Comparison of ENCODE assay signal across 25 cellular contexts in the genomic region with DNA sequence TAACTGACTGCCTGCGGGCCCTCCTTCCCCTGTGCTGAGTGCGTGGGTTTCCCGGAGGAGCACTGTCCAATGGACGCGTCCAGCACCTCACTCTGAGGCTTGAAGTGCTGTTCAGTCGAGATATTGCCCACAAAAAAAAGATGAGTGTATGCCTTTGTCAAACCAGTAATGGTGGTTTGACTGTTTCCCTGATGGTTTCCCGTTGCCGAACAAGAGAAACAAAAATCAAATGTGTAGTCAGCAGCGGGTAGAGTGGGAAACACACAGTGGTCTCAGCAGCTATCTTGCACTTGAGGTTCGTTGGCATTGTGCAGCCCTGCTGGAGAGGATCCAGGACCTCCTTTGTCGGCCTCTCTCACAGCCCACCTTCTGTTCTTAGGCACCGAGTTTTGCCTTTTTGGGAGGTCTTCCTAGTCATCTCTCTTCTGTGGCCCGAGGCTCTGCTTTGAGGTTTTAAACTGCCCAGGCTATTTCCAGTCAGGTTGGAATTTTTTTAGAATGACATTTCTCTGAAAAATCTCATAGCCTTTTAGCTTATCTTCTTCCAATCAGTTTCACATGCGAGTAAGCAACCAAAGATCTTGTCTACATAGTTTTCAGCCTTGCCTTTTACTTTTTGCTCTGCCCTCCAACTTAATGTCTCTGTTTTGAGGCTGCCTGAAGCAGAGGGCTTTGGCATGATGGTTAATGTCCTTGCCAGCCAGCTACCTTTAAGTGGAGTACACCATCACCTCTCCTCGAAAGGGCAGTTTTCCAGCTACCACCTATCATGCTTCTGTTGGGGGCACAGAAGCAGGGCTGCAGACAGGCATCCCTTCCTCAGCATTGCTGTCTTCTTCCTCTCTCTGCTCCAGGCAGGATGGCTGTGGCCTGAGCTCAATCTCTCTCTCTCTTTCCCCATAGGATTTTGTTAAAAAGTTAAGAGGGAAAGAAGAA.
A peak's percentile ranks its signal among the peaks of the same experiment; 100 is the strongest.
DNase-seq lines count a peak whose midpoint lies in the region; ATAC-seq lines count a peak whose summit lies in the region.
"Had no signal": no experiment of that assay in that cellular context is flagged by ENCODE, and none has a peak within 500 bp of the region (broad histone marks: within the 10 kb centered on the region; RNA-seq: fewer than 3 reads in every experiment).

No MANE protein-coding gene starts in this region.

- DNase-seq in stimulated activated naive CD8-positive, alpha-beta T cell treated with anti-CD3 and anti-CD28 coated beads, Interleukin-15, Interleukin-2, amounts not matched to agents 100 U/mL and 50 U/mL, for 24 hours, result no peak
- no peak for DNase-seq in stimulated activated naive CD8-positive, alpha-beta T cell treated with anti-CD3 and anti-CD28 coated beads, Interleukin-15, amount 100 ng/mL, for 72 hours
- DNase-seq in RPMI7951 (ENCODE audit: low read depth) (peak; percentile 97), iris pigment epithelial cell (ENCODE audit: low read depth) (peak; percentile 19)
- DNase-seq: ACHN; activated CD8-positive, alpha-beta memory T cell treated with anti-CD3 and anti-CD28 coated beads for 24 hours; adrenal gland; CD8-positive, alpha-beta T cell; dermis blood vessel endothelial cell; DMS53; foreskin melanocyte; midbrain; NCI-H1417; NCI-H2171; NCI-H774; SK-N-SH; small intestine; stimulated activated CD4-positive, alpha-beta T cell treated with anti-CD3 and anti-CD28 coated beads, Interleukin-4, amount 100 ng/mL, for 1 hour; uterus had no signal

- H3K4me3 Mint-ChIP-seq in stimulated activated naive CD8-positive, alpha-beta T cell treated with anti-CD3 and anti-CD28 coated beads, Interleukin-15, amount 100 ng/mL, for 72 hours, result no peak overlapping the region
- H3K4me3 Mint-ChIP-seq: CD8-positive, alpha-beta T cell had no signal

- H3K27me3 Mint-ChIP-seq in stimulated activated naive CD8-positive, alpha-beta T cell treated with anti-CD3 and anti-CD28 coated beads, Interleukin-15, amount 100 ng/mL, for 72 hours, result no peaks in the 10 kb centered on the region

- H3K27ac Mint-ChIP-seq in stimulated activated naive CD8-positive, alpha-beta T cell treated with anti-CD3 and anti-CD28 coated beads, Interleukin-15, amount 100 ng/mL, for 72 hours, result no peak overlapping the region
- H3K27ac Mint-ChIP-seq: CD8-positive, alpha-beta T cell; progenitor cell of endocrine pancreas had no signal

- ATAC-seq in stimulated activated naive CD8-positive, alpha-beta T cell treated with anti-CD3 and anti-CD28 coated beads, Interleukin-15, Interleukin-2, amounts not matched to agents 100 U/mL and 50 U/mL, for 24 hours, result peak; percentile 37
- no peak for ATAC-seq in stimulated activated naive CD8-positive, alpha-beta T cell treated with anti-CD3 and anti-CD28 coated beads, Interleukin-15, amount 100 ng/mL, for 72 hours
- ATAC-seq in GM18861 (IDR thresholded peaks at IDR 0.05; ENCODE audit: unreplicated experiment) (no peak), HG03457 (IDR thresholded peaks at IDR 0.05; ENCODE audit: unreplicated experiment) (no peak), GM18517 (IDR thresholded peaks at IDR 0.05; ENCODE audit: unreplicated experiment) (no peak), HG03469 (IDR thresholded peaks at IDR 0.05; ENCODE audit: unreplicated experiment) (no peak)
- ATAC-seq: activated CD4-positive, CD25-positive, alpha-beta regulatory T cell treated with anti-CD3 and anti-CD28 coated beads, Interleukin-2, amount 50 U/mL, for 24 hours; CD8-positive, alpha-beta T cell had no signal

- H3K9me3 Mint-ChIP-seq in stimulated activated naive CD8-positive, alpha-beta T cell treated with anti-CD3 and anti-CD28 coated beads, Interleukin-15, amount 100 ng/mL, for 72 hours, result no peaks in the 10 kb centered on the region
- H3K9me3 Mint-ChIP-seq: CD8-positive, alpha-beta T cell had no signal

- H3K4me1 Mint-ChIP-seq in stimulated activated naive CD8-positive, alpha-beta T cell treated with anti-CD3 and anti-CD28 coated beads, Interleukin-15, amount 100 ng/mL, for 72 hours, result peaks cover 10% of the 10 kb centered on the region

Comparison
In these comparisons a context has a peak if more than half of its experiments do, and no peak if none do; other contexts are left out.
1. DNase-seq: peak in RPMI7951 (single experiment) and iris pigment epithelial cell (single experiment); none in stimulated activated naive CD8-positive, alpha-beta T cell treated with anti-CD3 and anti-CD28 coated beads, Interleukin-15, Interleukin-2, amounts not matched to agents 100 U/mL and 50 U/mL, for 24 hours (single experiment) and stimulated activated naive CD8-positive, alpha-beta T cell treated with anti-CD3 and anti-CD28 coated beads, Interleukin-15, amount 100 ng/mL, for 72 hours (0 of 2).